Comparison of ENCODE assay signal across 1 cellular context in genomic region chr19:57279418-57280164, GRCh38.
TF ChIP-seq lines count a peak whose summit lies in the region.

No MANE protein-coding gene starts in this region.

TF ChIP-seq in K562, 482 proteins besides CTCF, POLR2A, EP300 and RAD21 (continued from another document):
- TF ChIP-seq CBX1 (IDR thresholded peaks at IDR 0.05; ENCODE audit: low read depth) (peak; percentile 37; the same call in 1 of the 2 replicates), GTF2E2 (tag; IDR thresholded peaks at IDR 0.05) (peak; percentile 94), L3MBTL2 (IDR thresholded peaks at IDR 0.05) (peak; percentile 98), KDM2B (CRISPR knock-in tag; IDR thresholded peaks at IDR 0.05) (no peak), TAF1 (IDR thresholded peaks at IDR 0.05; ENCODE audit: control insufficient read depth, extremely low read depth, insufficient read depth, low read length, severe bottlenecking) (peak; percentile 69), LCOR (CRISPR knock-in tag; IDR thresholded peaks at IDR 0.05) (peak; percentile 69; the same call in 1 of the 2 replicates), ATF2 (CRISPR knock-in tag; IDR thresholded peaks at IDR 0.05) (peak; percentile 90), ARID1B (IDR thresholded peaks at IDR 0.05) (peak; percentile 11; the same call in 1 of the 2 replicates), ZNF263 (CRISPR knock-in tag; IDR thresholded peaks at IDR 0.05; ENCODE audit: borderline replicate concordance) (peak; percentile 56; the same call in 1 of the 2 replicates), NBN (IDR thresholded peaks at IDR 0.05; ENCODE audit: low read depth) (0 out of 2 replicates have a peak, but pooled peaks have one; percentile 30), KAT8 (IDR thresholded peaks at IDR 0.05; ENCODE audit: low read depth) (no peak), ASH1L (IDR thresholded peaks at IDR 0.05; ENCODE audit: borderline replicate concordance, low read depth, partially characterized antibody) (peak; percentile 60), ATF6 (CRISPR knock-in tag; IDR thresholded peaks at IDR 0.05) (peak; percentile 86; the same call in 1 of the 2 replicates), CBX5 (IDR thresholded peaks at IDR 0.05; ENCODE audit: borderline replicate concordance, low read depth) (0 out of 2 replicates have a peak, but pooled peaks have one; percentile 27), ZBTB11 (CRISPR knock-in tag; IDR thresholded peaks at IDR 0.05) (peak in 1 of 3 experiments; percentile 64; a peak in 2 of 6 replicates), MAFF (IDR thresholded peaks at IDR 0.05; ENCODE audit: low read length) (no peak), GABPB2 (CRISPR knock-in tag; conservative IDR thresholded peaks at IDR 0.05) (no peak), TEAD1 (CRISPR knock-in tag; IDR thresholded peaks at IDR 0.05) (no peak), MTA1 (IDR thresholded peaks at IDR 0.05; ENCODE audit: borderline replicate concordance) (no peak), ZZZ3 (IDR thresholded peaks at IDR 0.05) (no peak), NCOA1 (IDR thresholded peaks at IDR 0.05; ENCODE audit: low read depth) (peak; percentile 43; the same call in 1 of the 2 replicates), ZNF395 (CRISPR knock-in tag; IDR thresholded peaks at IDR 0.05) (peak; percentile 87), CREBBP (IDR thresholded peaks at IDR 0.05; ENCODE audit: low read depth, low read length) (no peak), FOXP1 (CRISPR knock-in tag; IDR thresholded peaks at IDR 0.05) (no peak), NFE2 (IDR thresholded peaks at IDR 0.05; ENCODE audit: low read depth) (no peak), POLR2H (tag; IDR thresholded peaks at IDR 0.05; ENCODE audit: low read depth) (peak; percentile 95), CREM (IDR thresholded peaks at IDR 0.05; ENCODE audit: low read depth) (peak; percentile 81), USF1 (CRISPR knock-in tag; IDR thresholded peaks at IDR 0.05) (peak; percentile 75), CEBPZ (IDR thresholded peaks at IDR 0.05; ENCODE audit: borderline replicate concordance, low read depth, low read length) (0 out of 2 replicates have a peak, but pooled peaks have one; percentile 16)
